ENCODE assay signal across 1 cellular context in the genomic region with DNA sequence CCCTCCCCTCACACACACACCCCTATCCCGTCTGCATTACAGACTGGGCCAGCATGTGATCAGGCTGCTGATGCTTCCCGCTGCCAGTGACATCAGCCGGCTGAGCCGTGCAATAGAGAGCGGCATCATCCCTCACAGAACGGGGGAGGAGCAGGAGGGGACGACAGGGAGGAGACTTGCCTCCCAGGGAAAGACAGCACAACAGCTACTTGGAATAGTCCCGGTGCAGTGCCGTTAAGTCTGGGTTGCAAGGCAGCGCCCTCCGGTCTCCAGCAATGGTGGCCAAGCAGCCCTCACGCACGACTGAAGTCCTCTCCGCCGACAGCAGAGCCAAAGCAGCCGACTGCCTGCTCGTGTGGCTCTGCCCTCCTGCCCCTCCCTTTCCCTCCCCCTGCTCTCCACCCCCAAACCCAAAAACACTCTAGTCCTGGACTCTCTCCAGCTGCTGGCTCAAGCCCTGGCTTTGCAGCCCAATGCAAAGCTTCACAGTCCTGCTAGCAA.
TF ChIP-seq lines count a peak whose summit lies in the region.

No MANE protein-coding gene starts in this region.

TF ChIP-seq in HEK293, 187 proteins besides CTCF, POLR2A, EP300 and RAD21 (continued from another document and continues in another):
- TF ChIP-seq PRDM4 (tag by site-specific recombination; IDR thresholded peaks at IDR 0.05) (no peak), ZNF610 (tag by site-specific recombination; IDR thresholded peaks at IDR 0.05; ENCODE audit: borderline replicate concordance) (peak; percentile 100), WT1 (tag by site-specific recombination; IDR thresholded peaks at IDR 0.05) (peak; percentile 82), ZNF654 (tag by site-specific recombination; IDR thresholded peaks at IDR 0.05; ENCODE audit: low read depth) (no peak), KLF8 (tag by site-specific recombination; IDR thresholded peaks at IDR 0.05) (peak; percentile 70; the same call in 1 of the 2 replicates), ZNF335 (tag by site-specific recombination; conservative IDR thresholded peaks at IDR 0.05) (peak; percentile 53; the same call in 1 of the 2 replicates), ZNF707 (tag by site-specific recombination; IDR thresholded peaks at IDR 0.05) (no peak), ZSCAN5A (tag by site-specific recombination; IDR thresholded peaks at IDR 0.05) (no peak), ZNF501 (tag by site-specific recombination; IDR thresholded peaks at IDR 0.05) (peak; percentile 55; the same call in 1 of the 2 replicates), ZNF24 (tag by site-specific recombination; IDR thresholded peaks at IDR 0.05) (0 out of 2 replicates have a peak, but pooled peaks have one; percentile 56), ZNF140 (tag by site-specific recombination; IDR thresholded peaks at IDR 0.05) (no peak), EGR2 (tag by site-specific recombination; IDR thresholded peaks at IDR 0.05; ENCODE audit: low read depth) (no peak), ZNF544 (tag by site-specific recombination; IDR thresholded peaks at IDR 0.05) (no peak), HOXD13 (CRISPR knock-in tag; IDR thresholded peaks at IDR 0.05; ENCODE audit: borderline replicate concordance) (no peak), ZEB2 (tag by site-specific recombination; IDR thresholded peaks at IDR 0.05) (peak; percentile 76), OSR2 (tag by site-specific recombination; IDR thresholded peaks at IDR 0.05) (no peak), PRDM1 (tag by site-specific recombination; IDR thresholded peaks at IDR 0.05) (no peak), BCL11B (tag by site-specific recombination; IDR thresholded peaks at IDR 0.05; ENCODE audit: low read depth) (no peak), ZNF843 (tag by site-specific recombination; IDR thresholded peaks at IDR 0.05) (no peak), ZNF548 (tag by site-specific recombination; IDR thresholded peaks at IDR 0.05) (no peak), REPIN1 (tag by site-specific recombination; IDR thresholded peaks at IDR 0.05; ENCODE audit: low read depth) (no peak), ZFP69B (tag by site-specific recombination; IDR thresholded peaks at IDR 0.05) (no peak; the same call in 1 of the 2 replicates), MYNN (tag by site-specific recombination; IDR thresholded peaks at IDR 0.05; ENCODE audit: borderline replicate concordance) (peak; percentile 11; the same call in 1 of the 2 replicates), GLIS1 (tag by site-specific recombination; IDR thresholded peaks at IDR 0.05) (peak; percentile 74), ZBTB44 (tag by site-specific recombination; IDR thresholded peaks at IDR 0.05) (0 out of 2 replicates have a peak, but pooled peaks have one; percentile 48), ZNF560 (tag by site-specific recombination; IDR thresholded peaks at IDR 0.05; ENCODE audit: borderline replicate concordance) (no peak), ZNF830 (tag by site-specific recombination; IDR thresholded peaks at IDR 0.05; ENCODE audit: low read depth) (no peak), KLF1 (tag by site-specific recombination; IDR thresholded peaks at IDR 0.05) (peak; percentile 69), YY1 (tag by site-specific recombination; IDR thresholded peaks at IDR 0.05) (no peak; the same call in 1 of the 2 replicates), ZNF558 (tag by site-specific recombination; IDR thresholded peaks at IDR 0.05) (no peak), ZNF341 (tag by site-specific recombination; IDR thresholded peaks at IDR 0.05; ENCODE audit: low read depth) (peak; percentile 95), OVOL3 (tag by site-specific recombination; IDR thresholded peaks at IDR 0.05) (no peak), ZNF211 (tag by site-specific recombination; IDR thresholded peaks at IDR 0.05; ENCODE audit: low read depth) (no peak), ZNF391 (tag by site-specific recombination; IDR thresholded peaks at IDR 0.05; ENCODE audit: borderline replicate concordance, low read depth) (no peak), MZF1 (tag by site-specific recombination; IDR thresholded peaks at IDR 0.05; ENCODE audit: borderline replicate concordance) (no peak; the same call in 1 of the 2 replicates)
- TF ChIP-seq, protein P1, sequence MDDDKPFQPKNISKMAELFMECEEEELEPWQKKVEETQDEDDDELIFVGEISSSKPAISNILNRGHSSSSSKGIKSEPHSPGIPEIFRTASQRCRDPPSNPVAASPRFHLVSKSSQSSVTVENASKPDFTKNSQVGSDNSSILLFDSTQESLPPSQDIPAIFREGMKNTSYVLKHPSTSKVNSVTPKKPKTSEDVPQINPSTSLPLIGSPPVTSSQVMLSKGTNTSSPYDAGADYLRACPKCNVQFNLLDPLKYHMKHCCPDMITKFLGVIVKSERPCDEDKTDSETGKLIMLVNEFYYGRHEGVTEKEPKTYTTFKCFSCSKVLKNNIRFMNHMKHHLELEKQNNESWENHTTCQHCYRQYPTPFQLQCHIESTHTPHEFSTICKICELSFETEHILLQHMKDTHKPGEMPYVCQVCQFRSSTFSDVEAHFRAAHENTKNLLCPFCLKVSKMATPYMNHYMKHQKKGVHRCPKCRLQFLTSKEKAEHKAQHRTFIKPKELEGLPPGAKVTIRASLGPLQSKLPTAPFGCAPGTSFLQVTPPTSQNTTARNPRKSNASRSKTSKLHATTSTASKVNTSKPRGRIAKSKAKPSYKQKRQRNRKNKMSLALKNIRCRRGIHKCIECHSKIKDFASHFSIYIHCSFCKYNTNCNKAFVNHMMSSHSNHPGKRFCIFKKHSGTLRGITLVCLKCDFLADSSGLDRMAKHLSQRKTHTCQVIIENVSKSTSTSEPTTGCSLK (tag by site-specific recombination; IDR thresholded peaks at IDR 0.05): no peak
- TF ChIP-seq, protein P2, sequence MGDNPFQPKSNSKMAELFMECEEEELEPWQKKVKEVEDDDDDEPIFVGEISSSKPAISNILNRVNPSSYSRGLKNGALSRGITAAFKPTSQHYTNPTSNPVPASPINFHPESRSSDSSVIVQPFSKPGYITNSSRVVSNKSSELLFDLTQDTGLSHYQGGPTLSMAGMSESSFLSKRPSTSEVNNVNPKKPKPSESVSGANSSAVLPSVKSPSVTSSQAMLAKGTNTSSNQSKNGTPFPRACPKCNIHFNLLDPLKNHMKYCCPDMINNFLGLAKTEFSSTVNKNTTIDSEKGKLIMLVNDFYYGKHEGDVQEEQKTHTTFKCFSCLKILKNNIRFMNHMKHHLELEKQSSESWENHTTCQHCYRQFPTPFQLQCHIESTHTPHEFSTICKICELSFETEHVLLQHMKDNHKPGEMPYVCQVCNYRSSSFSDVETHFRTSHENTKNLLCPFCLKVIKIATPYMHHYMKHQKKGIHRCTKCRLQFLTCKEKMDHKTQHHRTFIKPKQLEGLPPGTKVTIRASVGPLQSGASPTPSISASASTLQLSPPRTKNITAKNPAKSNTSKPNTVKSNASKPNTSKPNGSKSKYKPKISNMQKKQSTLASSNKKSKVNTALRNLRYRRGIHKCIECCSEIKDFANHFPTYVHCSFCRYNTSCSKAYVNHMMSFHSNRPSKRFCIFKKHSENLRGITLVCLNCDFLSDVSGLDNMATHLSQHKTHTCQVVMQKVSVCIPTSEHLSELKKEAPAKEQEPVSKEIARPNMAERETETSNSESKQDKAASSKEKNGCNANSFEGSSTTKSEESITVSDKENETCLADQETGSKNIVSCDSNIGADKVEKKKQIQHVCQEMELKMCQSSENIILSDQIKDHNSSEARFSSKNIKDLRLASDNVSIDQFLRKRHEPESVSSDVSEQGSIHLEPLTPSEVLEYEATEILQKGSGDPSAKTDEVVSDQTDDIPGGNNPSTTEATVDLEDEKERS (tag by site-specific recombination; IDR thresholded peaks at IDR 0.05): no peak
- TF ChIP-seq, protein P3, sequence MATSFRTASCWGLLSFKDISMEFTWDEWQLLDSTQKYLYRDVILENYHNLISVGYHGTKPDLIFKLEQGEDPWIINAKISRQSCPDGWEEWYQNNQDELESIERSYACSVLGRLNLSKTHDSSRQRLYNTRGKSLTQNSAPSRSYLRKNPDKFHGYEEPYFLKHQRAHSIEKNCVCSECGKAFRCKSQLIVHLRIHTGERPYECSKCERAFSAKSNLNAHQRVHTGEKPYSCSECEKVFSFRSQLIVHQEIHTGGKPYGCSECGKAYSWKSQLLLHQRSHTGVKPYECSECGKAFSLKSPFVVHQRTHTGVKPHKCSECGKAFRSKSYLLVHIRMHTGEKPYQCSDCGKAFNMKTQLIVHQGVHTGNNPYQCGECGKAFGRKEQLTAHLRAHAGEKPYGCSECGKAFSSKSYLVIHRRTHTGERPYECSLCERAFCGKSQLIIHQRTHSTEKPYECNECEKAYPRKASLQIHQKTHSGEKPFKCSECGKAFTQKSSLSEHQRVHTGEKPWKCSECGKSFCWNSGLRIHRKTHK (tag by site-specific recombination; IDR thresholded peaks at IDR 0.05): no peak
- TF ChIP-seq, protein P4, sequence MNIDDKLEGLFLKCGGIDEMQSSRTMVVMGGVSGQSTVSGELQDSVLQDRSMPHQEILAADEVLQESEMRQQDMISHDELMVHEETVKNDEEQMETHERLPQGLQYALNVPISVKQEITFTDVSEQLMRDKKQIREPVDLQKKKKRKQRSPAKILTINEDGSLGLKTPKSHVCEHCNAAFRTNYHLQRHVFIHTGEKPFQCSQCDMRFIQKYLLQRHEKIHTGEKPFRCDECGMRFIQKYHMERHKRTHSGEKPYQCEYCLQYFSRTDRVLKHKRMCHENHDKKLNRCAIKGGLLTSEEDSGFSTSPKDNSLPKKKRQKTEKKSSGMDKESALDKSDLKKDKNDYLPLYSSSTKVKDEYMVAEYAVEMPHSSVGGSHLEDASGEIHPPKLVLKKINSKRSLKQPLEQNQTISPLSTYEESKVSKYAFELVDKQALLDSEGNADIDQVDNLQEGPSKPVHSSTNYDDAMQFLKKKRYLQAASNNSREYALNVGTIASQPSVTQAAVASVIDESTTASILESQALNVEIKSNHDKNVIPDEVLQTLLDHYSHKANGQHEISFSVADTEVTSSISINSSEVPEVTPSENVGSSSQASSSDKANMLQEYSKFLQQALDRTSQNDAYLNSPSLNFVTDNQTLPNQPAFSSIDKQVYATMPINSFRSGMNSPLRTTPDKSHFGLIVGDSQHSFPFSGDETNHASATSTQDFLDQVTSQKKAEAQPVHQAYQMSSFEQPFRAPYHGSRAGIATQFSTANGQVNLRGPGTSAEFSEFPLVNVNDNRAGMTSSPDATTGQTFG (tag by site-specific recombination; IDR thresholded peaks at IDR 0.05; ENCODE audit: borderline replicate concordance): no peak
- TF ChIP-seq, protein P5, sequence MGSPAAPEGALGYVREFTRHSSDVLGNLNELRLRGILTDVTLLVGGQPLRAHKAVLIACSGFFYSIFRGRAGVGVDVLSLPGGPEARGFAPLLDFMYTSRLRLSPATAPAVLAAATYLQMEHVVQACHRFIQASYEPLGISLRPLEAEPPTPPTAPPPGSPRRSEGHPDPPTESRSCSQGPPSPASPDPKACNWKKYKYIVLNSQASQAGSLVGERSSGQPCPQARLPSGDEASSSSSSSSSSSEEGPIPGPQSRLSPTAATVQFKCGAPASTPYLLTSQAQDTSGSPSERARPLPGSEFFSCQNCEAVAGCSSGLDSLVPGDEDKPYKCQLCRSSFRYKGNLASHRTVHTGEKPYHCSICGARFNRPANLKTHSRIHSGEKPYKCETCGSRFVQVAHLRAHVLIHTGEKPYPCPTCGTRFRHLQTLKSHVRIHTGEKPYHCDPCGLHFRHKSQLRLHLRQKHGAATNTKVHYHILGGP (tag by site-specific recombination; IDR thresholded peaks at IDR 0.05): no peak
- TF ChIP-seq, protein P6, sequence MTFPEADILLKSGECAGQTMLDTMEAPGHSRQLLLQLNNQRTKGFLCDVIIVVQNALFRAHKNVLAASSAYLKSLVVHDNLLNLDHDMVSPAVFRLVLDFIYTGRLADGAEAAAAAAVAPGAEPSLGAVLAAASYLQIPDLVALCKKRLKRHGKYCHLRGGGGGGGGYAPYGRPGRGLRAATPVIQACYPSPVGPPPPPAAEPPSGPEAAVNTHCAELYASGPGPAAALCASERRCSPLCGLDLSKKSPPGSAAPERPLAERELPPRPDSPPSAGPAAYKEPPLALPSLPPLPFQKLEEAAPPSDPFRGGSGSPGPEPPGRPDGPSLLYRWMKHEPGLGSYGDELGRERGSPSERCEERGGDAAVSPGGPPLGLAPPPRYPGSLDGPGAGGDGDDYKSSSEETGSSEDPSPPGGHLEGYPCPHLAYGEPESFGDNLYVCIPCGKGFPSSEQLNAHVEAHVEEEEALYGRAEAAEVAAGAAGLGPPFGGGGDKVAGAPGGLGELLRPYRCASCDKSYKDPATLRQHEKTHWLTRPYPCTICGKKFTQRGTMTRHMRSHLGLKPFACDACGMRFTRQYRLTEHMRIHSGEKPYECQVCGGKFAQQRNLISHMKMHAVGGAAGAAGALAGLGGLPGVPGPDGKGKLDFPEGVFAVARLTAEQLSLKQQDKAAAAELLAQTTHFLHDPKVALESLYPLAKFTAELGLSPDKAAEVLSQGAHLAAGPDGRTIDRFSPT (tag by site-specific recombination; IDR thresholded peaks at IDR 0.05): no peak
